Comparison of ENCODE assay signal across 12 cellular contexts in the genomic region with DNA sequence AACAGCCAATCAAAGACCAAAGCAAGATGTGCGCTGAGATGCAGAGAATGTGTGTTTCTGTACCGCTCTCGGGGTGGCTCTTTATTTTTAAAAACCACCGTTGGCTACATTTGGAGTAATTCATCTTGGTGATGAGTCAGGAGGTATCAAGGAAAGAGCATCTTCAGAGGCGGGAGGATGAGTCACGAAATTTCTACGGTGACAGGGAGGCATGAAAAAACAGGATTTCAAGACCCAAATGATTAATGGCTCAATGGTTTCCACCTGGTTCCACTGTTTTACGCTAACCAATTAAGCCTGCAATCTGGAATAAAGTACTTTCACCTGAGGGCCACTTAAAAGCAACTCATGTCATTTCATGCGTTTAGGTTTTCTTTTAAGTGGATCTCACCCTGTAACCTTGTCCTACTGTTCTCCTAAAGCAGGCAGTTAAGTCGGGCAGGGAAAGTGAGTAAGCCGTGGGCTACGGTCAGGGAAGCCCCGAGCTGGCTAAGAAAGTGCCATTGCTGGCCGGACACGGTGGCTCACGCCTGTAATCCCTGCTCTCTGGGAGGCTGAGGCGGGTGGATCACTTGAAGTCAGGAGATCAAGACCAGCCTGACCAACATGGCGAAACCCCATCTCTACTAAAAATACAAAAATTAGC.
DNase-seq lines count a peak whose midpoint lies in the region; ATAC-seq and TF ChIP-seq lines count a peak whose summit lies in the region.
"Had no signal": no experiment of that assay in that cellular context is flagged by ENCODE, and none has a peak within 500 bp of the region (broad histone marks: within the 10 kb centered on the region; RNA-seq: fewer than 3 reads in every experiment).

No MANE protein-coding gene starts in this region.

- no peak overlapping the region for H3K27ac Mint-ChIP-seq in activated naive CD4-positive, alpha-beta T cell treated with anti-CD3 and anti-CD28 coated beads, Interleukin-2, amount 50 U/mL, for 72 hours
- peak overlapping the region; percentile 93 for H3K27ac Mint-ChIP-seq in type B pancreatic cell
- H3K27ac Mint-ChIP-seq: activated CD4-positive, alpha-beta T cell treated with anti-CD3 and anti-CD28 coated beads, Interleukin-2, amount 10 ng/mL, durations not matched to agents 24 days and 14 days had no signal

- no peaks in the 10 kb centered on the region for H3K9me3 Mint-ChIP-seq in activated naive CD4-positive, alpha-beta T cell treated with anti-CD3 and anti-CD28 coated beads, Interleukin-2, amount 50 U/mL, for 72 hours
- no peaks in the 10 kb centered on the region for H3K9me3 Mint-ChIP-seq in type B pancreatic cell
- H3K9me3 Mint-ChIP-seq: activated CD4-positive, alpha-beta T cell treated with anti-CD3 and anti-CD28 coated beads, Interleukin-2, amount 10 ng/mL, durations not matched to agents 24 days and 14 days had no signal

- no peaks in the 10 kb centered on the region for H3K36me3 Mint-ChIP-seq in activated naive CD4-positive, alpha-beta T cell treated with anti-CD3 and anti-CD28 coated beads, Interleukin-2, amount 50 U/mL, for 72 hours
- H3K36me3 Mint-ChIP-seq in type B pancreatic cell: peaks cover 14% of the 10 kb centered on the region

- H3K4me3 ChIP-seq in choroid plexus epithelial cell (ENCODE audit: low read depth, low read length) (no peak overlapping the region), BE2C (ENCODE audit: low read depth, low read length) (no peak overlapping the region)
- H3K4me3 ChIP-seq: GM12878, left ventricle myocardium inferior, psoas muscle had no signal

- peaks cover 53% of the 10 kb centered on the region for H3K4me1 Mint-ChIP-seq in type B pancreatic cell (ENCODE audit: unreplicated experiment)
- H3K4me1 Mint-ChIP-seq: activated CD4-positive, alpha-beta T cell treated with anti-CD3 and anti-CD28 coated beads, Interleukin-2, amount 10 ng/mL, durations not matched to agents 24 days and 14 days had no signal

- peak; percentile 47 to 58 for ATAC-seq in activated naive CD4-positive, alpha-beta T cell treated with anti-CD3 and anti-CD28 coated beads, Interleukin-2, amount 50 U/mL, for 72 hours
- no peak for ATAC-seq in left cardiac atrium
- ATAC-seq: GM12878, psoas muscle had no signal

- no peak for TF ChIP-seq CTCF in choroid plexus epithelial cell (conservative IDR thresholded peaks at IDR 0.05; ENCODE audit: low read depth, low read length)
- no peak for TF ChIP-seq CTCF in type B pancreatic cell (conservative IDR thresholded peaks at IDR 0.05)
- no peak for TF ChIP-seq CTCF in BE2C (IDR thresholded peaks at IDR 0.05; ENCODE audit: low read depth, low read length)

- no peaks in the 10 kb centered on the region for H3K4me1 ChIP-seq in BE2C
- H3K4me1 ChIP-seq: psoas muscle had no signal

- no peaks in the 10 kb centered on the region for H3K9me3 ChIP-seq in BE2C
- H3K9me3 ChIP-seq: left ventricle myocardium inferior, psoas muscle had no signal

- no peaks in the 10 kb centered on the region for H3K36me3 ChIP-seq in BE2C
- H3K36me3 ChIP-seq: left ventricle myocardium inferior had no signal

- intact Hi-C loops in left cardiac atrium (cut with DNase I): no loop called here

- H3K27me3 ChIP-seq in BE2C: no peaks in the 10 kb centered on the region

- DNase-seq in activated naive CD4-positive, alpha-beta T cell treated with anti-CD3 and anti-CD28 coated beads, Interleukin-2, amount 50 U/mL, for 72 hours (ENCODE audit: low spot score in 2 of 2): no peak
- no peak for DNase-seq in activated naive CD4-positive, alpha-beta T cell treated with anti-CD3 and anti-CD28 coated beads, Interleukin-2, amount 50 U/mL, for 16 hours
- DNase-seq in NCI-H2227 (lab: John Stamatoyannopoulos, UW; ENCODE audit: unreplicated experiment): peak; percentile 22
- DNase-seq in choroid plexus epithelial cell (ENCODE audit: low read depth): peak; percentile 29
- DNase-seq in type B pancreatic cell (ENCODE audit: extremely low spot score, unreplicated experiment): no peak
- DNase-seq in BE2C: no peak
- no peak for DNase-seq in left cardiac atrium
- no peak for DNase-seq in medulla oblongata (ENCODE audit: extremely low spot score)
- DNase-seq: activated CD4-positive, alpha-beta T cell treated with anti-CD3 and anti-CD28 coated beads, Interleukin-2, amount 10 ng/mL, durations not matched to agents 24 days and 14 days; left ventricle myocardium inferior; psoas muscle had no signal

- H3K27me3 Mint-ChIP-seq in type B pancreatic cell: peaks cover 17% of the 10 kb centered on the region
- H3K27me3 Mint-ChIP-seq: activated CD4-positive, alpha-beta T cell treated with anti-CD3 and anti-CD28 coated beads, Interleukin-2, amount 10 ng/mL, durations not matched to agents 24 days and 14 days had no signal

- H3K4me3 Mint-ChIP-seq in type B pancreatic cell: peak overlapping the region; percentile 67
- H3K4me3 Mint-ChIP-seq: activated CD4-positive, alpha-beta T cell treated with anti-CD3 and anti-CD28 coated beads, Interleukin-2, amount 10 ng/mL, durations not matched to agents 24 days and 14 days had no signal

Comparison
In these comparisons a context has a peak if more than half of its experiments do, and no peak if none do; other contexts are left out.
1. ATAC-seq: peak in activated naive CD4-positive, alpha-beta T cell treated with anti-CD3 and anti-CD28 coated beads, Interleukin-2, amount 50 U/mL, for 72 hours (2 of 2); none in left cardiac atrium (0 of 2).
2. DNase-seq: peak in NCI-H2227 (single experiment) and choroid plexus epithelial cell (single experiment); none in activated naive CD4-positive, alpha-beta T cell treated with anti-CD3 and anti-CD28 coated beads, Interleukin-2, amount 50 U/mL, for 72 hours (0 of 2), activated naive CD4-positive, alpha-beta T cell treated with anti-CD3 and anti-CD28 coated beads, Interleukin-2, amount 50 U/mL, for 16 hours (single experiment), type B pancreatic cell (single experiment), BE2C (single experiment), left cardiac atrium (single experiment) and medulla oblongata (single experiment).